ENCODE assay signal across 22 cellular contexts in the genomic region with DNA sequence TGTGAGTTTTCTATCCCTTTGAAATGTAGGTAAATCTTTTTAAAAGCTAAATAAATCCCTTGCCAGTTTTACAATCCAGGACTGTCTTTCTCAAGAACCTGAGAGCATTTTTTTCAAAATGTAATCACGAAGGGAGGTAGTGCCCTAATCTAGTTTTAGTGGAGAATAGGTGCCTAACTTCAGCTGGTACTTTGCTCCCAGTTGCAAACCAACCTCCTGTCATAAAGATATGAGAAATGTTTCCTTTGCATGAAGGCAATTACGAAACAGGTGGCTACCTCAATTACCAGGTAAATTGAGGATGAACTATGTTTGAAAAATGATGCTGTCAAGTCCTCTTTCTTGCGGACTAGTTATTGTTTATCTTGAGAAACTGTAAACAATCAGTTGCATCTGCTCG.
"Had no signal": no experiment of that assay in that cellular context is flagged by ENCODE, and none has a peak within 500 bp of the region (broad histone marks: within the 10 kb centered on the region; RNA-seq: fewer than 3 reads in every experiment).

No MANE protein-coding gene starts in this region.

- H3K36me3 ChIP-seq: esophagus squamous epithelium, gastrocnemius medialis, heart right ventricle, left lung, lower lobe of right lung had no signal

- ATAC-seq: gastrocnemius medialis, heart right ventricle, left lung, left ventricle myocardium superior, lower lobe of right lung had no signal

- DNase-seq: dermis blood vessel endothelial cell; dorsolateral prefrontal cortex; effector CD4-positive, alpha-beta T cell; effector memory CD4-positive, alpha-beta T cell; esophagus squamous epithelium; foreskin fibroblast; foreskin melanocyte; gastrocnemius medialis; glutamatergic neuron; head of caudate nucleus; heart right ventricle; hypothalamus; immature natural killer cell; islet precursor cell; kidney; kidney glomerular epithelial cell; left lung; left ventricle myocardium superior; lower lobe of right lung; mesenchymal stem cell had no signal

- H3K9me3 ChIP-seq: esophagus squamous epithelium, gastrocnemius medialis, lower lobe of right lung had no signal

- FAIRE-seq: endothelial cell of umbilical vein, kidney had no signal

- H3K27ac ChIP-seq: coronary artery, dorsolateral prefrontal cortex, esophagus squamous epithelium, gastrocnemius medialis, heart right ventricle, left lung, lower lobe of right lung had no signal

- H3K27me3 ChIP-seq: gastrocnemius medialis, left lung had no signal

- H3K4me3 ChIP-seq: coronary artery, dorsolateral prefrontal cortex, esophagus squamous epithelium, gastrocnemius medialis, heart right ventricle, left lung, lower lobe of right lung had no signal

- H3K4me1 ChIP-seq: esophagus squamous epithelium, gastrocnemius medialis, heart right ventricle, left lung, lower lobe of right lung had no signal
